10 cellular contexts compared by ENCODE assay signal in genomic region chr6:157066781-157067491, GRCh38.
A peak's percentile ranks its signal among the peaks of the same experiment; 100 is the strongest.
DNase-seq lines count a peak whose midpoint lies in the region; ATAC-seq, FAIRE-seq and TF ChIP-seq lines count a peak whose summit lies in the region.
"Had no signal": no experiment of that assay in that cellular context is flagged by ENCODE, and none has a peak within 500 bp of the region (broad histone marks: within the 10 kb centered on the region; RNA-seq: fewer than 3 reads in every experiment).

No MANE protein-coding gene starts in this region.

- H3K27ac Mint-ChIP-seq in activated naive CD8-positive, alpha-beta T cell treated with anti-CD3 and anti-CD28 coated beads for 36 hours = peak overlapping the region; percentile 57
- peak overlapping the region; percentile 77 to 83 for H3K27ac Mint-ChIP-seq in natural killer cell

- H3K9me3 Mint-ChIP-seq in activated naive CD8-positive, alpha-beta T cell treated with anti-CD3 and anti-CD28 coated beads for 36 hours = no peaks in the 10 kb centered on the region
- no peaks in the 10 kb centered on the region for H3K9me3 Mint-ChIP-seq in natural killer cell

- peak; percentile 48 for FAIRE-seq in GM19239 (lab: Jason Lieb, UNC)

- ATAC-seq in natural killer cell = peak in 1 of 3 donors; percentile 38
- ATAC-seq in activated CD4-positive, CD25-positive, alpha-beta regulatory T cell treated with anti-CD3 and anti-CD28 coated beads, Interleukin-2, amount 50 U/mL, for 24 hours = no peak

- TF ChIP-seq CTCF in natural killer cell (IDR thresholded peaks at IDR 0.05) = no peak

- peaks cover 52% of the 10 kb centered on the region for H3K4me1 Mint-ChIP-seq in activated naive CD8-positive, alpha-beta T cell treated with anti-CD3 and anti-CD28 coated beads for 36 hours
- H3K4me1 Mint-ChIP-seq in natural killer cell = peaks cover 28 to 52% of the 10 kb centered on the region in 2 donors

- intact Hi-C loops in natural killer cell (cut with micrococcal nuclease) (no loop called here), posterior cingulate gyrus (cut with DNase I) (no loop called here)

- no peaks in the 10 kb centered on the region for H3K27me3 Mint-ChIP-seq in activated naive CD8-positive, alpha-beta T cell treated with anti-CD3 and anti-CD28 coated beads for 36 hours
- H3K27me3 Mint-ChIP-seq in natural killer cell (ENCODE audit: low read depth in 2 of 2) = no peaks in the 10 kb centered on the region

- no peak for DNase-seq in GM19239 (ENCODE audit: insufficient read length, low spot score)
- peak; percentile 49 for DNase-seq in M059J (ENCODE audit: low read depth)
- no peak for DNase-seq in activated naive CD8-positive, alpha-beta T cell treated with anti-CD3 and anti-CD28 coated beads for 36 hours
- no peak for DNase-seq in natural killer cell
- DNase-seq in posterior cingulate gyrus = no peak
- DNase-seq in DMS79 treated with DMSO at 0.1 percent for 48 hours (lab: John Stamatoyannopoulos, UW) = no peak
- DNase-seq: cortex of kidney, GOT3, NCI-H2029 had no signal

- no peak overlapping the region for H3K4me3 Mint-ChIP-seq in activated naive CD8-positive, alpha-beta T cell treated with anti-CD3 and anti-CD28 coated beads for 36 hours
- H3K4me3 Mint-ChIP-seq in natural killer cell = no peak overlapping the region

- peaks cover 8% of the 10 kb centered on the region for H3K36me3 Mint-ChIP-seq in activated naive CD8-positive, alpha-beta T cell treated with anti-CD3 and anti-CD28 coated beads for 36 hours
- H3K36me3 Mint-ChIP-seq in natural killer cell = no peaks in the 10 kb centered on the region
